8 cellular contexts compared by ENCODE assay signal in the genomic region with DNA sequence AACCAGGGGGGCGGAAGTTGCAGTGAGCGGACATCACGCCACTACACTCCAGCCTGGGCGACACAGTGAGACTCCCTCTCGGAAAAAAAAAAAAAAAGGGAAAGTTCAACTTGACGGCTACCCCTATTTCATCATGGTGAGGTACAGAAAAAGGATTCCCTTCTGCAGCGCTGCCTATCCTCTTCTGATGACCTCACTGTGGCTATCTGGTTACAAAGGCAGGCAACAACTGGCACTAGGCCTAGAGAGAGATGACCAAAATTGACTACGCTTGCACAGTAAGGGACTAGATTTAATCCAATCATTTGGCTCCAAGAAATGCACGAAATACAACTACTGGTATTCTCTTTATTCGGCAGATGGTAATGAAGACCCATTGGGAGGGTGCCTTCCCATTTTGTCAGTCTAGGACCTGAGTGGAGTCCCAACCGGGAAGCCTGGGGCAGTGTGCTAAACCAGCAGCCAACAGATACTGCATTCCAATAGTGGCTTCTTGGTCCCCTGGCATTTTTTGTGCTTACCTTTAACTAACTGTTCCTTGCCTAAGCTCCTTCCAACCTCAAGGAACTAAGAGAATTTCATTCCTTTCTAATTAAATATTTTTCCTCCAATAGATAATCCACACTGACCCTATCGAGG. TPM values are rescaled to one million over a fixed set of nuclear protein-coding genes. Genes with fewer than 3 reads are reported as not detected.
DNase-seq lines count a peak whose midpoint lies in the region; TF ChIP-seq lines count a peak whose summit lies in the region.

No MANE protein-coding gene starts in this region.

- H2AFZ ChIP-seq in MM.1S (ENCODE audit: low read length) = no peak overlapping the region; the same call in 1 of the 2 replicates

- H3K9me3 ChIP-seq in Caco-2 (no peaks in the 10 kb centered on the region), MM.1S (replicated peaks; ENCODE audit: insufficient read depth, low read length) (no peaks in the 10 kb centered on the region)

- H3K4me3 ChIP-seq in Caco-2 (ENCODE audit: low read depth, low read length) (peak overlapping the region; percentile 69), MM.1S (ENCODE audit: low read length) (peak overlapping the region; percentile 72; the same call in 1 of the 2 replicates)

- no peaks in the 10 kb centered on the region for H3K9me3 Mint-ChIP-seq in Caco-2 (ENCODE audit: unreplicated experiment)

- peaks cover 79% of the 10 kb centered on the region for H3K79me2 ChIP-seq in MM.1S (ENCODE audit: low read length)

- H3F3A ChIP-seq in MM.1S (ENCODE audit: insufficient read depth, low read length) = peaks cover 6% of the 10 kb centered on the region

- H3K36me3 ChIP-seq in Caco-2 (ENCODE audit: control insufficient read depth, insufficient read depth, low read length) = no peaks in the 10 kb centered on the region
- H3K36me3 ChIP-seq in MM.1S (replicated peaks; ENCODE audit: insufficient read depth, low read length) = no peaks in the 10 kb centered on the region

- no peaks in the 10 kb centered on the region for H3K4me1 Mint-ChIP-seq in Caco-2 (ENCODE audit: low read depth, unreplicated experiment)

- H3K27ac ChIP-seq in MM.1S (ENCODE audit: low read length) = no peak overlapping the region

- CTCF ChIA-PET in Caco-2 (lab: Charles Lee) = interaction anchor here (1.1 kb wide), 1 partner anchor 22 kb away, joined by 4 read pairs; no protein-coding TSS in a partner anchor

- H3K4me2 ChIP-seq in MM.1S (ENCODE audit: low read depth, low read length) = peak overlapping the region; percentile 86

- no peaks in the 10 kb centered on the region for H4K20me1 ChIP-seq in MM.1S (ENCODE audit: insufficient read depth, low read length)

- H3K4me3 Mint-ChIP-seq in Caco-2 (ENCODE audit: unreplicated experiment) = peak overlapping the region; percentile 83

- no peaks in the 10 kb centered on the region for H3K27me3 Mint-ChIP-seq in Caco-2 (ENCODE audit: insufficient read depth, unreplicated experiment)

- H3K9me2 ChIP-seq in MM.1S (replicated peaks; ENCODE audit: insufficient read depth, low read length) = no peaks in the 10 kb centered on the region

- no TSS peak for BruUV-seq in Caco-2 (replicated peaks; lab: Mats Ljungman, UMichigan)

- POLR2A ChIA-PET in Caco-2 (lab: Charles Lee) = interaction anchor here (0.7 kb wide), 1 partner anchor 23 kb away, joined by 4 read pairs; no protein-coding TSS in a partner anchor

- intact Hi-C loops in Caco-2 (cut with micrococcal nuclease; ENCODE audit: unreplicated experiment) = loop anchor here (2.0 to 5.0 kb wide), 2 partner anchors 22 to 50 kb away; no protein-coding TSS in a partner anchor

- H3K4me1 ChIP-seq in Caco-2 (peaks cover 5% of the 10 kb centered on the region; the same call in 1 of the 2 replicates), MM.1S (ENCODE audit: low read length) (peaks cover 4% of the 10 kb centered on the region; the same call in 1 of the 2 replicates)

- no peaks in the 10 kb centered on the region for H3K36me3 Mint-ChIP-seq in Caco-2 (ENCODE audit: insufficient read depth, unreplicated experiment)

- peak overlapping the region; percentile 79; the same call in 1 of the 2 replicates for H3K9ac ChIP-seq in MM.1S (ENCODE audit: low read length)

- peak overlapping the region; percentile 72 for H3K27ac Mint-ChIP-seq in Caco-2 (ENCODE audit: unreplicated experiment)

- H3K27me3 ChIP-seq in Caco-2 (replicated peaks; ENCODE audit: control insufficient read depth, insufficient read depth, low read length) = no peaks in the 10 kb centered on the region
- H3K27me3 ChIP-seq in MM.1S (replicated peaks; ENCODE audit: insufficient read depth, low read length) = no peaks in the 10 kb centered on the region

- TF ChIP-seq CTCF in Caco-2 (IDR thresholded peaks at IDR 0.05; ENCODE audit: insufficient read depth in 1 of 2, low read depth in 1 of 2, low read length in 1 of 2, severe bottlenecking in 1 of 2, unreplicated experiment in 1 of 2) = no peak
- no peak for TF ChIP-seq CTCF in MM.1S (IDR thresholded peaks at IDR 0.05; ENCODE audit: low read length)

- DNase-seq in Caco-2 (no peak), MM.1S (no peak), cerebellar cortex (ENCODE audit: low spot score) (peak; percentile 70), midbrain (lab: John Stamatoyannopoulos, UW) (peak; percentile 43), NCI-H226 (no peak), ureter (ENCODE audit: low spot score) (no peak), globus pallidus (ENCODE audit: low spot score) (no peak)
- DNase-seq in stimulated activated CD4-positive, alpha-beta T cell treated with anti-CD3 and anti-CD28 coated beads, Interleukin-2, amount 100 ng/mL, for 48 hours = no peak

RNA-seq across cellular contexts. Expression of gene ITPKB, which starts 36.6 kb away (rescaled TPM):
- total RNA-seq in Caco-2 (2022) = 4.4 and 5.2 TPM in 2 replicates
- 29.4 TPM for total RNA-seq in ureter

Comparison
In these comparisons a context has a peak if more than half of its experiments do, and no peak if none do; other contexts are left out.
1. DNase-seq: peak in cerebellar cortex (single experiment) and midbrain (single experiment); none in Caco-2 (0 of 2), MM.1S (single experiment), stimulated activated CD4-positive, alpha-beta T cell treated with anti-CD3 and anti-CD28 coated beads, Interleukin-2, amount 100 ng/mL, for 48 hours (0 of 2), NCI-H226 (single experiment), ureter (single experiment) and globus pallidus (single experiment).